ENCODE assay signal across 11 cellular contexts in the genomic region with DNA sequence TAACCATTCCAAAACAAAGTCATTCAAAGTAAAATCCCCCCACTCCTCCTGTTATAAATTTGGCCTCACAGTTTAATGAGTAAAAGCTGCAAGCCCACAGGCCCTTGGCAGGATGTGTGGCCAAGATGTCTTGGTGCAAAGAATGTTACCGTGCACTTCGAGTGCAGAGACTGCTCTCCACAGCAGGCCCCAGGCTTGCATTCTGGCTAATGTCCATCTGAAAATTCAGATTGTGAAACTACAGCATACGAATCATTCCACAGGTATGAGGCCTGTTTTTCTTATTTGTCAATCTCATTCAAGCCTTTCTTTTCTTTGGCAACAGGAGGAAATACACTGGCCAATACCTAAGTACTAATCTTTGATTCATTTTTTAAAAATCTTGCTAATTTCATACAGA. TPM values are rescaled to one million over a fixed set of nuclear protein-coding genes. Genes with fewer than 3 reads are reported as not detected.
DNase-seq lines count a peak whose midpoint lies in the region; ATAC-seq and TF ChIP-seq lines count a peak whose summit lies in the region.
"Had no signal": no experiment of that assay in that cellular context is flagged by ENCODE, and none has a peak within 500 bp of the region (broad histone marks: within the 10 kb centered on the region; RNA-seq: fewer than 3 reads in every experiment).

No MANE protein-coding gene starts in this region.

- H3K27me3 ChIP-seq in ascending aorta: no peaks in the 10 kb centered on the region

- POLR2A ChIA-PET in HEK293T (lab: Yijun Ruan, JAX): no interaction called here

- peak overlapping the region in 1 of 2 donors; percentile 1 for H3K4me3 ChIP-seq in ascending aorta
- no peak overlapping the region for H3K4me3 ChIP-seq in retinal pigment epithelial cell (ENCODE audit: low read length)

- H3K27ac ChIP-seq in ascending aorta: peak overlapping the region; percentile 63 to 65

- H3K9me3 ChIP-seq in ascending aorta: no peaks in the 10 kb centered on the region

- CTCF ChIA-PET in HEK293T (lab: Yijun Ruan, JAX): no interaction called here

- peaks cover 9 to 28% of the 10 kb centered on the region in 2 donors for H3K4me1 ChIP-seq in ascending aorta

- ATAC-seq in HG02981 (IDR thresholded peaks at IDR 0.05; ENCODE audit: unreplicated experiment) (no peak), GM19395 (IDR thresholded peaks at IDR 0.05; ENCODE audit: unreplicated experiment) (no peak)

- TF ChIP-seq CTCF in ascending aorta (IDR thresholded peaks at IDR 0.05) (no peak), retinal pigment epithelial cell (conservative IDR thresholded peaks at IDR 0.05; ENCODE audit: low read depth, low read length) (no peak)

- H3K36me3 ChIP-seq in ascending aorta: peaks cover 0 to 4% of the 10 kb centered on the region in 2 donors

- intact Hi-C loops in ascending aorta (cut with DNase I): loop anchor here (1.0 to 2.0 kb wide), 2 partner anchors 64 to 155 kb away; no protein-coding TSS in a partner anchor

- peak; percentile 98 for DNase-seq in EH (ENCODE audit: low read depth)
- DNase-seq in ascending aorta (ENCODE audit: low spot score in 2 of 2): peak in 1 of 2 donors; percentile 82
- peak; percentile 85 for DNase-seq in glomerular visceral epithelial cell (ENCODE audit: extremely low spot score)
- DNase-seq in retinal pigment epithelial cell (ENCODE audit: low read depth): peak; percentile 90
- no peak for DNase-seq in HEK293T (ENCODE audit: extremely low spot score)
- DNase-seq in COLO668 (lab: John Stamatoyannopoulos, UW; ENCODE audit: unreplicated experiment): no peak
- DNase-seq: anterior cingulate cortex; NCI-H446 treated with DMSO at 0.1 percent for 48 hours; stimulated activated CD4-positive, alpha-beta T cell treated with anti-CD3 and anti-CD28 coated beads, Interleukin-15, amount 100 ng/mL, for 24 hours had no signal

TF ChIP-seq in HEK293T, 16 proteins besides CTCF, POLR2A, EP300 and RAD21:
- TF ChIP-seq FOXA1 (IDR thresholded peaks at IDR 0.05) (no peak), FOXM1 (IDR thresholded peaks at IDR 0.05; ENCODE audit: borderline replicate concordance) (no peak), ZNF384 (IDR thresholded peaks at IDR 0.05) (no peak), FOXK2 (IDR thresholded peaks at IDR 0.05) (no peak), TARDBP (IDR thresholded peaks at IDR 0.05) (no peak), HDGF (IDR thresholded peaks at IDR 0.05; ENCODE audit: borderline replicate concordance) (no peak), SP1 (IDR thresholded peaks at IDR 0.05) (no peak), NFRKB (IDR thresholded peaks at IDR 0.05) (no peak), SUZ12 (IDR thresholded peaks at IDR 0.05) (no peak), L3MBTL2 (conservative IDR thresholded peaks at IDR 0.05) (no peak), ARNT (IDR thresholded peaks at IDR 0.05) (no peak), CTBP1 (IDR thresholded peaks at IDR 0.05; ENCODE audit: borderline replicate concordance) (no peak), BHLHE40 (IDR thresholded peaks at IDR 0.05; ENCODE audit: borderline replicate concordance) (no peak), ELF4 (IDR thresholded peaks at IDR 0.05) (no peak), LEF1 (IDR thresholded peaks at IDR 0.05; ENCODE audit: borderline replicate concordance) (no peak)
- TF ChIP-seq, protein P1, sequence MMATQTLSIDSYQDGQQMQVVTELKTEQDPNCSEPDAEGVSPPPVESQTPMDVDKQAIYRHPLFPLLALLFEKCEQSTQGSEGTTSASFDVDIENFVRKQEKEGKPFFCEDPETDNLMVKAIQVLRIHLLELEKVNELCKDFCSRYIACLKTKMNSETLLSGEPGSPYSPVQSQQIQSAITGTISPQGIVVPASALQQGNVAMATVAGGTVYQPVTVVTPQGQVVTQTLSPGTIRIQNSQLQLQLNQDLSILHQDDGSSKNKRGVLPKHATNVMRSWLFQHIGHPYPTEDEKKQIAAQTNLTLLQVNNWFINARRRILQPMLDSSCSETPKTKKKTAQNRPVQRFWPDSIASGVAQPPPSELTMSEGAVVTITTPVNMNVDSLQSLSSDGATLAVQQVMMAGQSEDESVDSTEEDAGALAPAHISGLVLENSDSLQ (IDR thresholded peaks at IDR 0.05): no peak

RNA-seq across cellular contexts. Expression of a gene that starts 7.1 kb away (rescaled TPM):
- 196 TPM for total RNA-seq in ascending aorta

RNA-seq across cellular contexts. Expression of a gene that starts 33.4 kb away (rescaled TPM):
- not detected for total RNA-seq in ascending aorta

Comparison
In these comparisons a context has a peak if more than half of its experiments do, and no peak if none do; other contexts are left out.
1. DNase-seq: peak in EH (single experiment), glomerular visceral epithelial cell (single experiment) and retinal pigment epithelial cell (single experiment); none in HEK293T (single experiment) and COLO668 (single experiment).